ENCODE assay signal across 8 cellular contexts in genomic region chr2:216516730-216517350, GRCh38. TPM values are rescaled to one million over a fixed set of nuclear protein-coding genes. Genes with fewer than 3 reads are reported as not detected.
A peak's percentile ranks its signal among the peaks of the same experiment; 100 is the strongest.
DNase-seq lines count a peak whose midpoint lies in the region; ATAC-seq lines count a peak whose summit lies in the region.

No MANE protein-coding gene starts in this region.

- intact Hi-C loops in sciatic nerve (cut with DNase I) = no loop called here

- no peaks in the 10 kb centered on the region for H3K27me3 ChIP-seq in adipocyte (replicated peaks; ENCODE audit: control insufficient read depth, insufficient read depth, low read length)

- DNase-seq in SIG-M5 treated with dmso at 0.1 percent for 504 hours (lab: John Stamatoyannopoulos, UW; ENCODE audit: unreplicated experiment) = peak; percentile 73
- no peak for DNase-seq in SIG-M5 (lab: John Stamatoyannopoulos, UW)
- peak; percentile 38 for DNase-seq in NCI-H2107 (lab: John Stamatoyannopoulos, UW)
- peak; percentile 88 for DNase-seq in adipocyte (ENCODE audit: low read depth)
- DNase-seq in inferior parietal cortex (ENCODE audit: extremely low spot score) = peak; percentile 69
- DNase-seq in sciatic nerve (ENCODE audit: low spot score) = no peak

- H3K36me3 ChIP-seq in adipocyte (ENCODE audit: control insufficient read depth, insufficient read depth, low read length, severe bottlenecking) = no peaks in the 10 kb centered on the region

- H3K9ac ChIP-seq in adipocyte (ENCODE audit: low read length) = no peak overlapping the region

- peaks cover 10% of the 10 kb centered on the region for H3K4me1 ChIP-seq in adipocyte (ENCODE audit: control insufficient read depth, insufficient read depth, low read length)

- H3K4me3 ChIP-seq in adipocyte (ENCODE audit: low read length) = no peak overlapping the region

- no peaks in the 10 kb centered on the region for H3K9me3 ChIP-seq in adipocyte (ENCODE audit: control insufficient read depth, low read length)

- ATAC-seq in sciatic nerve (no peak), HG02870 (IDR thresholded peaks at IDR 0.05; ENCODE audit: unreplicated experiment) (no peak), GM21825 (IDR thresholded peaks at IDR 0.05; ENCODE audit: unreplicated experiment) (no peak)

RNA-seq across cellular contexts. Expression of gene RPL37A, which starts 18.2 kb away (rescaled TPM):
- 1,810 TPM for total RNA-seq in sciatic nerve

Comparison
In these comparisons a context has a peak if more than half of its experiments do, and no peak if none do; other contexts are left out.
1. DNase-seq: peak in SIG-M5 treated with dmso at 0.1 percent for 504 hours (single experiment), NCI-H2107 (single experiment), adipocyte (single experiment) and inferior parietal cortex (single experiment); none in SIG-M5 (single experiment) and sciatic nerve (single experiment).